ENCODE assay signal across 8 cellular contexts in the genomic region with DNA sequence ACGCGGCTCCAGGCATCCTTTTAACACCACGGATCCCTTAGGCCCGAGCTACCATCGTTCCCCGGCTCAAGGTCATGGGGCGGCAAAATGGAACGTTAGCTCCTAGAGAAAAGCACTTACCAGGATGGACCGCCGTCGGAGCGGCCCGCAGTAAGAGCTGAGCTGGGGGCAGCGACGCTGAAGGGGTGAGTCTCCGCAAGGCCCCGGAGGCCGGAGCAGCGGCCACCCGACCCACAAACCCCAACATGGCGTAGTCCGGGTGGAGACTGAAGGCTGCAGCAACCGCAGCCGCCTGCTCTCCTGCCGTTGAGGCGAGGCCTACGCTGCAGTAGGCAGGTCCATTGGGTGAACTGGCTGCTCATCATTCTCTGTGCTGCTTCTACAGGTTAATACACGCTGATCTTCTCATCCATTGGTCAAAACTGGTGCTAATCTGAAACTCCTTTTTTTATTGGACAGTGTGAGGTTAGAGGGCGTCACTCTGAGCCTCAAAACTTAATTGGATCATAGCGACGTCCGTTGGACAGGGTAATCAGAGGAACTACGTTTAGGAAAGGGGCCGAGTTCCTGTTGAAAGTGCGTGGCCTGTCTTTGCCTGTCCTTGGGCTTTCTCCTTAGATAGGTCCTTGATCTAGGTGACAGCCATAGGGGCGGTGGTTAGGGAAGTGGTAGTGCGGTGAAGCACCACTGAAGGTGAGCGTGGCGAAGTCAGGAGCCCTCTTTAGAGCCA. TPM values are rescaled to one million over a fixed set of nuclear protein-coding genes. Genes with fewer than 3 reads are reported as not detected.
DNase-seq lines count a peak whose midpoint lies in the region; ATAC-seq and TF ChIP-seq lines count a peak whose summit lies in the region.

A gene (minus strand): TSS at position 268 of the 730 bp plus-strand sequence. CDS start 21 bp downstream, at position 247.

- peak; percentile 96 for ATAC-seq in GM21825 (IDR thresholded peaks at IDR 0.05; ENCODE audit: unreplicated experiment)

- H3K27ac ChIP-seq in Karpas-422 (ENCODE audit: low read length) (peak within 1 kb of the TSS; percentile 90), esophagus squamous epithelium (peak within 1 kb of the TSS; percentile 91 to 97 (median 94))

- H3K9me3 ChIP-seq in Karpas-422 (ENCODE audit: low read length): no peaks in the 10 kb centered on the region
- H3K9me3 ChIP-seq in esophagus squamous epithelium: no peaks in the 10 kb centered on the region

- peak within 1 kb of the TSS; percentile 93 for H3K9ac ChIP-seq in Karpas-422 (ENCODE audit: low read length)

- intact Hi-C loops in esophagus squamous epithelium (cut with DNase I): loop anchor here (10.0 kb wide), 1 partner anchor 79 kb away; a partner anchor contains a TSS

- peaks cover 29% of the 10 kb centered on the region for H4K20me1 ChIP-seq in Karpas-422 (ENCODE audit: insufficient read depth, low read depth, low read length)

- peak in 3 of 4 donors; percentile 94 to 99 (median 97) for TF ChIP-seq POLR2A in esophagus squamous epithelium (IDR thresholded peaks at IDR 0.05)

- whole genome bisulfite sequencing in esophagus squamous epithelium, 2 donors: 0% methylated on average over 19 to 20 of the region's 39 CpGs

- TF ChIP-seq CTCF in esophagus squamous epithelium (IDR thresholded peaks at IDR 0.05): peak in 2 of 6 experiments; percentile 12 to 18

- H3K9me2 ChIP-seq in Karpas-422 (replicated peaks; ENCODE audit: insufficient read depth, low read length): no peaks in the 10 kb centered on the region

- DNase-seq in DMS79 treated with DMSO at 0.1 percent for 48 hours (lab: John Stamatoyannopoulos, UW) (peak; percentile 96), Karpas-422 (peak; percentile 99), RKO (ENCODE audit: low spot score) (peak; percentile 100), activated T-helper 1 cell treated with Interleukin-2 at 50 U/mL for 16 hours (ENCODE audit: low read depth) (peak; percentile 82), esophagus squamous epithelium (lab: John Stamatoyannopoulos, UW) (peak; percentile 90), myocyte (ENCODE audit: low read depth) (peak; percentile 100)
- DNase-seq in stimulated activated CD8-positive, alpha-beta memory T cell treated with anti-CD3 and anti-CD28 coated beads, Interleukin-7, amount 100 ng/mL, for 48 hours (ENCODE audit: extremely low read depth in 1 of 2, low read depth in 1 of 2): peak; percentile 70 to 90

- peaks cover 36% of the 10 kb centered on the region for H3K36me3 ChIP-seq in Karpas-422 (ENCODE audit: insufficient read depth, low read length)
- H3K36me3 ChIP-seq in esophagus squamous epithelium: peaks cover 20 to 37% (median 30%) of the 10 kb centered on the region in 3 donors

- peak within 1 kb of the TSS; percentile 97 for H3K4me3 ChIP-seq in Karpas-422 (ENCODE audit: low read length)
- peak within 1 kb of the TSS; percentile 79 to 91 (median 86) for H3K4me3 ChIP-seq in esophagus squamous epithelium

- no peaks in the 10 kb centered on the region for H3K27me3 ChIP-seq in Karpas-422 (ENCODE audit: low read length)
- H3K27me3 ChIP-seq in esophagus squamous epithelium: no peaks in the 10 kb centered on the region

- peak within 1 kb of the TSS; percentile 34; the same call in 1 of the 2 replicates for H2AFZ ChIP-seq in Karpas-422 (ENCODE audit: low read length)

- H3K4me2 ChIP-seq in Karpas-422 (ENCODE audit: low read depth, low read length, poor library complexity, severe bottlenecking): peak within 1 kb of the TSS; percentile 83

- H3K79me2 ChIP-seq in Karpas-422 (ENCODE audit: low read length): peaks cover 37% of the 10 kb centered on the region

- H3K4me1 ChIP-seq in Karpas-422 (ENCODE audit: low read length) (peaks cover 23% of the 10 kb centered on the region), esophagus squamous epithelium (peaks cover 8 to 49% (median 36%) of the 10 kb centered on the region in 3 donors)

RNA-seq across cellular contexts. Expression of the gene that starts here (rescaled TPM):
- 520 and 674 TPM in 2 replicates for total RNA-seq in Karpas-422 (2014; rRNA removed; shearing (Covaris generic); ENCODE audit: low replicate concordance)
- 100 to 1,000 TPM; 337 to 726 (median 526) TPM for total RNA-seq in esophagus squamous epithelium
- total RNA-seq in myocyte: 614 and 728 TPM in 2 replicates
- polyA plus RNA-seq in myocyte (2012): 715 TPM

Comparison
In these comparisons a context has a peak if more than half of its experiments do, and no peak if none do; other contexts are left out.
1. Peak in every context shown above with its lines: DNase-seq, ATAC-seq, H3K4me3 ChIP-seq and H3K27ac ChIP-seq.